Comparison of ENCODE assay signal across 23 cellular contexts in the genomic region with DNA sequence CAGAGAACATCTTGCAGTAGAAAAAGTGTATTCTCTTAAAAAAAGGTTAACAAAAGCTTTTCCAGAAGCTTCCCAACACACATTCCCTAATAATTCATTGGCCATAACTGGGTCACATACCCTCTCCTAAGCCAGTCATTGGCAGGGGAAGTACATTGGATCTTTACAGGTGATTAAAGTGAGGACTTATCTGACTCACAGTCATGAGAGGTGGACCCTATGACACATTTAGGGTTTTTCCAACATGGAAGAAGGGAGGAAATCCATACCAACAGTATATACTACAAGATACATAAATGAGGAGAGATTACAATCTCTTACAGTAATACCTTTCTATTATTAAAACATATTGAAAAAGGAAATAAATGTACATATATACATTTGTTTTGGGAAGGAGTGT.
DNase-seq lines count a peak whose midpoint lies in the region; ATAC-seq, FAIRE-seq and TF ChIP-seq lines count a peak whose summit lies in the region.
"Had no signal": no experiment of that assay in that cellular context is flagged by ENCODE, and none has a peak within 500 bp of the region (broad histone marks: within the 10 kb centered on the region; RNA-seq: fewer than 3 reads in every experiment).

No MANE protein-coding gene starts in this region.

- no peak overlapping the region for H3K4me3 ChIP-seq in epithelial cell of esophagus (ENCODE audit: low read length)
- H3K4me3 ChIP-seq: GM23338 had no signal

- no peak for FAIRE-seq in RCC 7860 (lab: Jason Lieb, UNC)
- FAIRE-seq: A204.1, D721Med, GM19239, H54, HepG2 had no signal

- DNase-seq in M059J (ENCODE audit: low read depth) (peak; percentile 12), RCC 7860 (ENCODE audit: low spot score) (peak; percentile 8), epithelial cell of esophagus (ENCODE audit: low read depth) (peak; percentile 50), renal cortical epithelial cell (ENCODE audit: low read depth) (peak; percentile 9), SHP77 treated with DMSO at 0.1 percent for 48 hours (lab: John Stamatoyannopoulos, UW) (no peak), COR-L47 (lab: John Stamatoyannopoulos, UW) (no peak)
- DNase-seq: ACHN; BE2C; C1 segment of cervical spinal cord; Caco-2; CD4-positive, CD25-positive, alpha-beta regulatory T cell; CD8-positive, alpha-beta memory T cell; GF-D8; HFFc6; KBM-7 had no signal

- no peak for ATAC-seq in HG03097 (IDR thresholded peaks at IDR 0.05; ENCODE audit: low FRiP score, unreplicated experiment)
- ATAC-seq: GM23338, HCT116, HepG2 had no signal

- no peak for TF ChIP-seq CTCF in epithelial cell of esophagus (IDR thresholded peaks at IDR 0.05; ENCODE audit: insufficient read depth, low read depth, low read length, missing control alignments)

Comparison
In these comparisons a context has a peak if more than half of its experiments do, and no peak if none do; other contexts are left out.
1. DNase-seq: peak in M059J (single experiment), RCC 7860 (single experiment), epithelial cell of esophagus (single experiment) and renal cortical epithelial cell (single experiment); none in SHP77 treated with DMSO at 0.1 percent for 48 hours (single experiment) and COR-L47 (single experiment).